ENCODE assay signal across 1 cellular context in the genomic region with DNA sequence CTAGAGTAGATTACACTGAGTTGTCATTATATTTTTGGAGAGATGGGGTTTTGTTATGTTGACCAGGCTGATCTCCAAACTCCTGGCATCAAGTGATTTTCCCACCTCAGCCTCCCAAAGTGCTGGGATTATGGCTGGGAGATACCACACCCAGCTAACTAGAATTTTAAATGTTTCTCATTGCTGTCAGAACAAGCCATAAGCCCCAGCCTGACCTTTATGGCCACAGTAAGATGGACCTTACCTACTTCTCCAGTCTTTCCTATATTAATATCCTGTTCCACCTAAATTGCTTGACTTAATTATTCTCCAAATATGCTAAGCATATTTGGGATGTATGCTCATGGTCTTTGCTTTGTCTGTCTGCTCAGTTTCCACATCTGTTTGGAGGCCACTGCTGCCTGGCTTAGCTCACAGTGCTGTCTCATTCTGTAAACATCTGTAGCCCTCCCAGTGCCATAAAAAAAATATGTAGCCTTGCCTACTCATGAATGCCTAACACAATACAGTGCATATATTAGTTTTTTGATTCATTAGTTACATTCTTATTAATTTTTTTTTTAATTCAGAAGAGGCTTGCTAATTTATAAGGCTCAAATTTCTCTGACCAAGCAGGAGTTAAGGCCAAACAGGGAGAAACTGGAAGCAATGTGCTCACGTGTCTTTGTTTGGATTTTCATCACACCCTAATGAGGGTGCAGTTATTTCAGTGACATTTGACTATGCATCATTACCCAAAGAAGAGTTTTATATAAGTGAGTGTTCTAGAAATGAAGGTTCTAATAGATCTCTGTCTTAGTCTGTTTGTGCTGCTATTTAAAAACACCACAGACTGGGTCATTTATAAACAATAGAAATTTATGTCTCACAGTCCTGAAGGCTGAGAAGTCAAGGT.
TF ChIP-seq lines count a peak whose summit lies in the region.

No MANE protein-coding gene starts in this region.

TF ChIP-seq in HepG2, 621 proteins besides CTCF, POLR2A, EP300 and RAD21 (continued from another document):
- TF ChIP-seq, protein P1, sequence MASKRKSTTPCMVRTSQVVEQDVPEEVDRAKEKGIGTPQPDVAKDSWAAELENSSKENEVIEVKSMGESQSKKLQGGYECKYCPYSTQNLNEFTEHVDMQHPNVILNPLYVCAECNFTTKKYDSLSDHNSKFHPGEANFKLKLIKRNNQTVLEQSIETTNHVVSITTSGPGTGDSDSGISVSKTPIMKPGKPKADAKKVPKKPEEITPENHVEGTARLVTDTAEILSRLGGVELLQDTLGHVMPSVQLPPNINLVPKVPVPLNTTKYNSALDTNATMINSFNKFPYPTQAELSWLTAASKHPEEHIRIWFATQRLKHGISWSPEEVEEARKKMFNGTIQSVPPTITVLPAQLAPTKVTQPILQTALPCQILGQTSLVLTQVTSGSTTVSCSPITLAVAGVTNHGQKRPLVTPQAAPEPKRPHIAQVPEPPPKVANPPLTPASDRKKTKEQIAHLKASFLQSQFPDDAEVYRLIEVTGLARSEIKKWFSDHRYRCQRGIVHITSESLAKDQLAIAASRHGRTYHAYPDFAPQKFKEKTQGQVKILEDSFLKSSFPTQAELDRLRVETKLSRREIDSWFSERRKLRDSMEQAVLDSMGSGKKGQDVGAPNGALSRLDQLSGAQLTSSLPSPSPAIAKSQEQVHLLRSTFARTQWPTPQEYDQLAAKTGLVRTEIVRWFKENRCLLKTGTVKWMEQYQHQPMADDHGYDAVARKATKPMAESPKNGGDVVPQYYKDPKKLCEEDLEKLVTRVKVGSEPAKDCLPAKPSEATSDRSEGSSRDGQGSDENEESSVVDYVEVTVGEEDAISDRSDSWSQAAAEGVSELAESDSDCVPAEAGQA (IDR thresholded peaks at IDR 0.05; ENCODE audit: low read depth), result no peak
- TF ChIP-seq, protein P1 (CRISPR knock-in tag; IDR thresholded peaks at IDR 0.05; ENCODE audit: borderline replicate concordance), result no peak
- TF ChIP-seq, protein P2, sequence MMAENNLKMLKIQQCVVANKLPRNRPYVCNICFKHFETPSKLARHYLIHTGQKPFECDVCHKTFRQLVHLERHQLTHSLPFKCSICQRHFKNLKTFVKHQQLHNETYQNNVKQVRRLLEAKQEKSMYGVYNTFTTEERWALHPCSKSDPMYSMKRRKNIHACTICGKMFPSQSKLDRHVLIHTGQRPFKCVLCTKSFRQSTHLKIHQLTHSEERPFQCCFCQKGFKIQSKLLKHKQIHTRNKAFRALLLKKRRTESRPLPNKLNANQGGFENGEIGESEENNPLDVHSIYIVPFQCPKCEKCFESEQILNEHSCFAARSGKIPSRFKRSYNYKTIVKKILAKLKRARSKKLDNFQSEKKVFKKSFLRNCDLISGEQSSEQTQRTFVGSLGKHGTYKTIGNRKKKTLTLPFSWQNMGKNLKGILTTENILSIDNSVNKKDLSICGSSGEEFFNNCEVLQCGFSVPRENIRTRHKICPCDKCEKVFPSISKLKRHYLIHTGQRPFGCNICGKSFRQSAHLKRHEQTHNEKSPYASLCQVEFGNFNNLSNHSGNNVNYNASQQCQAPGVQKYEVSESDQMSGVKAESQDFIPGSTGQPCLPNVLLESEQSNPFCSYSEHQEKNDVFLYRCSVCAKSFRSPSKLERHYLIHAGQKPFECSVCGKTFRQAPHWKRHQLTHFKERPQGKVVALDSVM (CRISPR knock-in tag; IDR thresholded peaks at IDR 0.05), result no peak
- TF ChIP-seq CENPT (CRISPR knock-in tag; IDR thresholded peaks at IDR 0.05; ENCODE audit: low read depth), result no peak
- TF ChIP-seq ZNF292 (CRISPR knock-in tag; IDR thresholded peaks at IDR 0.05; ENCODE audit: borderline replicate concordance, low read depth), result no peak
- no peak for TF ChIP-seq GATAD2A (CRISPR knock-in tag; IDR thresholded peaks at IDR 0.05)
- no peak for TF ChIP-seq BCL6 (CRISPR knock-in tag; IDR thresholded peaks at IDR 0.05)
- no peak for TF ChIP-seq ZNF605 (CRISPR knock-in tag; IDR thresholded peaks at IDR 0.05)
- TF ChIP-seq ZNF510 (CRISPR knock-in tag; IDR thresholded peaks at IDR 0.05; ENCODE audit: low read depth), result no peak
TF ChIP-seq in HepG2: peak in this region for 9.
